8 cellular contexts compared by ENCODE assay signal in genomic region chr10:57986422-57986821, GRCh38.
"Had no signal": no experiment of that assay in that cellular context is flagged by ENCODE, and none has a peak within 500 bp of the region (broad histone marks: within the 10 kb centered on the region; RNA-seq: fewer than 3 reads in every experiment).

No MANE protein-coding gene starts in this region.

- H3K4me1 Mint-ChIP-seq: IgD-negative memory B cell had no signal

- H3K27me3 Mint-ChIP-seq: IgD-negative memory B cell had no signal

- H3K27ac ChIP-seq: HL-60, KMS-11 had no signal

- H3K4me3 ChIP-seq: K562 had no signal

- ATAC-seq: K562 had no signal

- H3K27ac Mint-ChIP-seq: IgD-negative memory B cell had no signal

- DNase-seq: IMR-90, KBM-7, KG1 had no signal

- H3K4me2 ChIP-seq: KMS-11 had no signal

- H3K9ac ChIP-seq: KMS-11 had no signal

- FAIRE-seq: HTR-8/SVneo, K562 had no signal

- H3K4me3 Mint-ChIP-seq: IgD-negative memory B cell had no signal
